ENCODE assay signal across 25 cellular contexts in the genomic region with DNA sequence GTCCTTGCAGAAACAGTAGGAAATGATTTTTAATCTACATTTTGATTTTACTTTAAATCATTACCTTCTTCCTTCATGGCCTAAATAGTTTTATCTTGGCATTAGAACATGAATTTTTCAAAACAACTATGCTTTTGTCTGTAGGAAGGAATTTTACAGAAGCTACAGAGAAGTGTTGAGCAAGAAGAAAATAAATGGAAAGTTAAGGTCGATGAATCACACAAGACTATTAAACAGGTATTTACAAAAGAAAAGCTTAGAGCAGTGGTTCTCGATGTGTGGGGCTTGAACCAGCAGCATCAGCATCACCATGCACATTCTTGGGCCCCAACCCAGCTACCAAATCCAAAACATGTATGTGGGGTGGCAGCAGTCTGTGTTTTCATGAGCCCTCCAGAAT.
"Had no signal": no experiment of that assay in that cellular context is flagged by ENCODE, and none has a peak within 500 bp of the region (broad histone marks: within the 10 kb centered on the region; RNA-seq: fewer than 3 reads in every experiment).

No MANE protein-coding gene starts in this region.

- H3K9me3 ChIP-seq: heart right ventricle, mucosa of descending colon, ovary, psoas muscle, right lobe of liver, spleen, tibial artery had no signal

- H3K27me3 Mint-ChIP-seq: brain; central memory CD8-positive, alpha-beta T cell; naive B cell; stimulated activated naive B cell treated with anti-CD40 and anti-IgM and Interleukin-4, amounts not matched to agents 10 μg/mL and 1 μg/mL and 100 μg/mL, for 72 hours had no signal

- H3K4me3 Mint-ChIP-seq: activated T-cell treated with anti-CD3 and anti-CD28 coated beads, Interleukin-2, amount 50 U/mL, for 72 hours; brain; central memory CD8-positive, alpha-beta T cell; naive B cell; stimulated activated naive B cell treated with anti-CD40 and anti-IgM and Interleukin-4, amounts not matched to agents 10 μg/mL and 1 μg/mL and 100 μg/mL, for 72 hours; T-helper 1 cell treated with Interleukin-12 subunit alpha and Interleukin-12 subunit beta and Interleukin-4 antibody, amounts not matched to agents 30 μg/mL and 1 μg/mL, for 36 hours had no signal

- H3K36me3 ChIP-seq: ovary had no signal

- H3K4me1 ChIP-seq: right lobe of liver, spleen, tibial artery had no signal

- H3K27ac Mint-ChIP-seq: activated naive CD4-positive, alpha-beta T cell treated with anti-CD3 and anti-CD28 coated beads, Interleukin-2, amount 50 U/mL, for 72 hours; brain; naive B cell; stimulated activated naive B cell treated with anti-CD40 and anti-IgM and Interleukin-4, amounts not matched to agents 10 μg/mL and 1 μg/mL and 100 μg/mL, for 72 hours; T-helper 1 cell treated with Interleukin-12 subunit alpha and Interleukin-12 subunit beta and Interleukin-4 antibody, amounts not matched to agents 30 μg/mL and 1 μg/mL, for 36 hours had no signal

- H3K4me1 Mint-ChIP-seq: central memory CD8-positive, alpha-beta T cell; naive B cell had no signal

- ATAC-seq: activated naive CD4-positive, alpha-beta T cell treated with anti-CD3 and anti-CD28 coated beads, Interleukin-2, amount 50 U/mL, for 72 hours; activated T-cell treated with anti-CD3 and anti-CD28 coated beads, Interleukin-2, amount 50 U/mL, for 72 hours; heart right ventricle; mucosa of descending colon; psoas muscle; right lobe of liver; stimulated activated naive B cell treated with anti-CD40 and anti-IgM and Interleukin-4, amounts not matched to agents 10 μg/mL and 1 μg/mL and 100 μg/mL, for 72 hours had no signal

- H3K4me3 ChIP-seq: heart right ventricle, mucosa of descending colon, ovary, psoas muscle, right lobe of liver, spleen, tibial artery had no signal

- H3K27me3 ChIP-seq: heart right ventricle, ovary, right lobe of liver, spleen, tibial artery had no signal

- H3K9me3 Mint-ChIP-seq: activated naive CD4-positive, alpha-beta T cell treated with anti-CD3 and anti-CD28 coated beads, Interleukin-2, amount 50 U/mL, for 72 hours; activated T-cell treated with anti-CD3 and anti-CD28 coated beads, Interleukin-2, amount 50 U/mL, for 72 hours; brain; central memory CD8-positive, alpha-beta T cell; naive B cell; stimulated activated naive B cell treated with anti-CD40 and anti-IgM and Interleukin-4, amounts not matched to agents 10 μg/mL and 1 μg/mL and 100 μg/mL, for 72 hours; T-helper 1 cell treated with Interleukin-12 subunit alpha and Interleukin-12 subunit beta and Interleukin-4 antibody, amounts not matched to agents 30 μg/mL and 1 μg/mL, for 36 hours had no signal

- DNase-seq: activated CD4-positive, CD25-positive, alpha-beta regulatory T cell treated with anti-CD3 and anti-CD28 coated beads, Interleukin-2, amount 50 U/mL, for 72 hours; activated CD8-positive, alpha-beta memory T cell treated with anti-CD3 and anti-CD28 coated beads for 24 hours; activated CD8-positive, alpha-beta memory T cell treated with anti-CD3 and anti-CD28 coated beads, Interleukin-2, amount 50 U/mL, for 48 hours; activated effector memory CD4-positive, alpha-beta T cell treated with anti-CD3 and anti-CD28 coated beads, Interleukin-2, amount 50 U/mL, for 16 hours; activated T-cell treated with anti-CD3 and anti-CD28 coated beads, Interleukin-2, amount 50 U/mL, for 72 hours; amniotic stem cell; cortex of kidney; effector CD4-positive, alpha-beta T cell; heart right ventricle; mesenchymal stem cell; mucosa of descending colon; naive B cell; ovary; psoas muscle; right lobe of liver; spleen; stimulated activated CD4-positive, alpha-beta T cell treated with anti-CD3 and anti-CD28 coated beads, Interleukin-4, amount 100 ng/mL, for 4 hours; stimulated activated naive B cell treated with anti-CD40 and anti-IgM and Interleukin-4, amounts not matched to agents 10 μg/mL and 1 μg/mL and 100 μg/mL, for 72 hours; substantia nigra; tibial artery had no signal

- H3K27ac ChIP-seq: heart right ventricle, ovary, right lobe of liver, spleen, tibial artery, VCaP had no signal
